27 cellular contexts compared by ENCODE assay signal in the genomic region with DNA sequence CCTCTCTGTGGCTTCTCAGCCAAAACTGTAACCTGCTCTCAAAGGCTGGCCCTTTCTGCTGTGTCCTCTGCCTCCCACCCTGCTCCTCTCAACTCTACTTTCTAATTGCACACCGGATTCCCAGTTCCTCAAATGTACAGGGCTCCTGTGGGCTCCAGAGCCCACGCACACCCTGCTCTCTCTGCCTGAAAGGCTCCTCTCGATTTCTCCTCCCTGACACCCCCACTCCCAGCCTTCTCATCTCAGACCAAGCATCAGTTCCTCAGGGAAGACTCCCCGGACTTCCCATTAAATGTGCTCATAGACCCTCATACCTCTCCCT.
DNase-seq lines count a peak whose midpoint lies in the region; ATAC-seq, FAIRE-seq and TF ChIP-seq lines count a peak whose summit lies in the region.
"Had no signal": no experiment of that assay in that cellular context is flagged by ENCODE, and none has a peak within 500 bp of the region (broad histone marks: within the 10 kb centered on the region; RNA-seq: fewer than 3 reads in every experiment).

No MANE protein-coding gene starts in this region.

- ATAC-seq in GM21360 (IDR thresholded peaks at IDR 0.05; ENCODE audit: unreplicated experiment) (peak; percentile 71), HG02884 (IDR thresholded peaks at IDR 0.05; ENCODE audit: unreplicated experiment) (peak; percentile 61), HG03196 (IDR thresholded peaks at IDR 0.05; ENCODE audit: unreplicated experiment) (no peak), GM18519 (IDR thresholded peaks at IDR 0.05; ENCODE audit: low FRiP score, unreplicated experiment) (no peak)
- ATAC-seq in naive thymus-derived CD4-positive, alpha-beta T cell: no peak
- ATAC-seq: T-cell had no signal

- intact Hi-C loops in naive thymus-derived CD4-positive, alpha-beta T cell (cut with micrococcal nuclease): no loop called here

- DNase-seq in GM12892 (ENCODE audit: insufficient read length): no peak
- DNase-seq in endodermal cell: no peak
- DNase-seq in naive thymus-derived CD4-positive, alpha-beta T cell: no peak
- DNase-seq in COR-L47 (lab: John Stamatoyannopoulos, UW): no peak
- DNase-seq: activated CD4-positive, alpha-beta memory T cell treated with anti-CD3 and anti-CD28 coated beads for 36 hours; activated naive CD4-positive, alpha-beta T cell; activated T-cell treated with anti-CD3 and anti-CD28 coated beads, Interleukin-2, amount 50 U/mL, for 1 hour; amygdala; cortex of kidney; DMS 273 treated with DMSO at 0.1 percent for 48 hours; midbrain; NCI-H1436; NCI-H2171; NCI-H69; OCI-M1; Right ventricle myocardium superior; stimulated activated naive CD4-positive, alpha-beta T cell; T-cell had no signal

- H3K27me3 Mint-ChIP-seq in endodermal cell (ENCODE audit: insufficient read depth): no peaks in the 10 kb centered on the region
- peaks cover 12 to 30% (median 22%) of the 10 kb centered on the region in 5 donors for H3K27me3 Mint-ChIP-seq in naive thymus-derived CD4-positive, alpha-beta T cell
- H3K27me3 Mint-ChIP-seq: IgD-negative memory B cell, progenitor cell of endocrine pancreas had no signal

- peaks cover 18% of the 10 kb centered on the region for H3K36me3 Mint-ChIP-seq in endodermal cell (ENCODE audit: low read depth)
- H3K36me3 Mint-ChIP-seq in naive thymus-derived CD4-positive, alpha-beta T cell: peaks cover 0 to 6% (median under 1%) of the 10 kb centered on the region in 5 donors
- H3K36me3 Mint-ChIP-seq: activated CD4-positive, alpha-beta memory T cell treated with anti-CD3 and anti-CD28 coated beads for 36 hours; CD14-positive monocyte; T-cell had no signal

- H3K27ac ChIP-seq in endodermal cell (ENCODE audit: low read depth, low read length): no peak overlapping the region
- no peak overlapping the region for H3K27ac ChIP-seq in naive thymus-derived CD4-positive, alpha-beta T cell (ENCODE audit: low read depth, low read length)
- H3K27ac ChIP-seq: thoracic aorta had no signal

- CTCF ChIA-PET in naive thymus-derived CD4-positive, alpha-beta T cell (lab: Charles Lee): no interaction called here

- TF ChIP-seq CTCF in endodermal cell (conservative IDR thresholded peaks at IDR 0.05): no peak

- H3K9ac ChIP-seq in endodermal cell (ENCODE audit: extremely low read depth, low read length, poor library complexity, severe bottlenecking): peak overlapping the region; percentile 1
- H3K9ac ChIP-seq: GM23248 had no signal

- peaks cover under 1% of the 10 kb centered on the region for H3K9me3 ChIP-seq in endodermal cell (ENCODE audit: control insufficient read depth, low read length)
- H3K9me3 ChIP-seq in naive thymus-derived CD4-positive, alpha-beta T cell (ENCODE audit: control insufficient read depth in 2 of 3, low read length in 3 of 3): peaks cover 0 to 1% (median 0%) of the 10 kb centered on the region in 3 experiments
- H3K9me3 ChIP-seq: thoracic aorta had no signal

- 90% methylated on average over 2 to 4 of the region's 4 CpGs for WGBS in endodermal cell (ENCODE audit: insufficient coverage in 1 of 2, insufficient read length in 1 of 2), 2 experiments

- H3K4me3 Mint-ChIP-seq in endodermal cell: no peak overlapping the region
- H3K4me3 Mint-ChIP-seq in naive thymus-derived CD4-positive, alpha-beta T cell: no peak overlapping the region
- H3K4me3 Mint-ChIP-seq: activated CD4-positive, alpha-beta memory T cell treated with anti-CD3 and anti-CD28 coated beads for 36 hours; CD14-positive monocyte; IgD-negative memory B cell; T-cell had no signal

- H3K27me3 ChIP-seq in endodermal cell (ENCODE audit: control insufficient read depth, insufficient read depth, low read length, poor library complexity, severe bottlenecking): no peaks in the 10 kb centered on the region
- H3K27me3 ChIP-seq in naive thymus-derived CD4-positive, alpha-beta T cell (ENCODE audit: control insufficient read depth in 2 of 2, insufficient read depth in 2 of 2, low read length in 2 of 2): no peaks in the 10 kb centered on the region

- H3K27ac Mint-ChIP-seq in endodermal cell: peak overlapping the region; percentile 31
- no peak overlapping the region for H3K27ac Mint-ChIP-seq in naive thymus-derived CD4-positive, alpha-beta T cell
- H3K27ac Mint-ChIP-seq: activated CD4-positive, alpha-beta memory T cell treated with anti-CD3 and anti-CD28 coated beads for 36 hours; CD14-positive monocyte; progenitor cell of endocrine pancreas; T-cell had no signal

- peaks cover 24% of the 10 kb centered on the region for H3K4me1 Mint-ChIP-seq in endodermal cell
- H3K4me1 Mint-ChIP-seq in naive thymus-derived CD4-positive, alpha-beta T cell: peaks cover 0 to 1% (median 0%) of the 10 kb centered on the region in 7 donors
- H3K4me1 Mint-ChIP-seq: T-cell had no signal

- FAIRE-seq in GM12892 (lab: Jason Lieb, UNC): peak; percentile 27

- H3K4me3 ChIP-seq in endodermal cell (ENCODE audit: low read length): no peak overlapping the region
- H3K4me3 ChIP-seq in naive thymus-derived CD4-positive, alpha-beta T cell (ENCODE audit: low read length): no peak overlapping the region
- H3K4me3 ChIP-seq: GM23248, thoracic aorta had no signal

- H3K36me3 ChIP-seq in endodermal cell (ENCODE audit: control insufficient read depth, insufficient read depth, low read length): peaks cover 28% of the 10 kb centered on the region
- no peaks in the 10 kb centered on the region for H3K36me3 ChIP-seq in naive thymus-derived CD4-positive, alpha-beta T cell (ENCODE audit: control insufficient read depth in 2 of 3, insufficient read depth in 3 of 3, low read length in 3 of 3)
- H3K36me3 ChIP-seq: thoracic aorta had no signal

- no peaks in the 10 kb centered on the region for H3K9me3 Mint-ChIP-seq in endodermal cell
- peaks cover 0 to 12% (median 2%) of the 10 kb centered on the region in 11 donors for H3K9me3 Mint-ChIP-seq in naive thymus-derived CD4-positive, alpha-beta T cell

- POLR2A ChIA-PET in naive thymus-derived CD4-positive, alpha-beta T cell (lab: Charles Lee): no interaction called here

- peaks cover 6% of the 10 kb centered on the region for H3K4me1 ChIP-seq in endodermal cell (ENCODE audit: control insufficient read depth, insufficient read depth, low read length)
- no peaks in the 10 kb centered on the region for H3K4me1 ChIP-seq in naive thymus-derived CD4-positive, alpha-beta T cell (ENCODE audit: control insufficient read depth in 2 of 2, insufficient read depth in 2 of 2, low read length in 2 of 2)

- TF ChIP-seq POLR2A in GM12892 (IDR thresholded peaks at IDR 0.05; ENCODE audit: low read depth, low read length): no peak

Comparison
In these comparisons a context has a peak if more than half of its experiments do, and no peak if none do; other contexts are left out.
1. ATAC-seq: peak in GM21360 (single experiment) and HG02884 (single experiment); none in HG03196 (single experiment), naive thymus-derived CD4-positive, alpha-beta T cell (single experiment) and GM18519 (single experiment).